Comparison of ENCODE assay signal across 26 cellular contexts in genomic region chr3:107199962-107200465, GRCh38.
"Had no signal": no experiment of that assay in that cellular context is flagged by ENCODE, and none has a peak within 500 bp of the region (broad histone marks: within the 10 kb centered on the region; RNA-seq: fewer than 3 reads in every experiment).

No MANE protein-coding gene starts in this region.

- H3K9me3 ChIP-seq: MG63 had no signal

- H3K4me1 Mint-ChIP-seq: activated B cell treated with CpG ODN at 0.5 μM for 24 hours; activated CD4-positive, alpha-beta T cell treated with anti-CD3 and anti-CD28 coated beads, Interleukin-2, amount 10 ng/mL, durations not matched to agents 24 days and 14 days; activated CD8-positive, alpha-beta memory T cell treated with anti-CD3 and anti-CD28 coated beads, Interleukin-2, amount 10 ng/mL, durations not matched to agents 7 days and 5 days; T-cell had no signal

- FAIRE-seq: astrocyte, TTC549 had no signal

- H3K27ac Mint-ChIP-seq: activated B cell treated with CpG ODN at 0.5 μM for 24 hours; activated CD4-positive, alpha-beta T cell treated with anti-CD3 and anti-CD28 coated beads, Interleukin-2, amount 10 ng/mL, durations not matched to agents 24 days and 14 days; activated CD8-positive, alpha-beta memory T cell treated with anti-CD3 and anti-CD28 coated beads, Interleukin-2, amount 10 ng/mL, durations not matched to agents 7 days and 5 days; activated naive CD4-positive, alpha-beta T cell treated with anti-CD3 and anti-CD28 coated beads, Interleukin-2, amount 50 U/mL, for 72 hours; activated T-cell treated with anti-CD3 and anti-CD28 coated beads, Interleukin-2, amount 50 U/mL, for 24 hours; activated T-helper 1 cell treated with anti-CD3 and anti-CD28 coated beads, Interleukin-12 subunit alpha, Interleukin-12 subunit beta, Interleukin-2, Interleukin-4 antibody, amounts not matched to agents 30 ng/mL and 10 ng/mL and 1 ng/mL, durations not matched to agents 14 hours and 24 hours and 36 hours; T-cell had no signal

- ATAC-seq: activated CD8-positive, alpha-beta memory T cell treated with anti-CD3 and anti-CD28 coated beads, Interleukin-2, amount 10 ng/mL, durations not matched to agents 7 days and 5 days; activated naive CD4-positive, alpha-beta T cell treated with anti-CD3 and anti-CD28 coated beads, Interleukin-2, amount 50 U/mL, for 72 hours; T-cell had no signal

- H3K27me3 ChIP-seq: MG63 had no signal

- H3K4me3 Mint-ChIP-seq: activated B cell treated with CpG ODN at 0.5 μM for 24 hours; activated CD4-positive, alpha-beta T cell treated with anti-CD3 and anti-CD28 coated beads, Interleukin-2, amount 10 ng/mL, durations not matched to agents 24 days and 14 days; activated CD8-positive, alpha-beta memory T cell treated with anti-CD3 and anti-CD28 coated beads, Interleukin-2, amount 10 ng/mL, durations not matched to agents 7 days and 5 days; activated T-cell treated with anti-CD3 and anti-CD28 coated beads, Interleukin-2, amount 50 U/mL, for 24 hours; activated T-helper 1 cell treated with anti-CD3 and anti-CD28 coated beads, Interleukin-12 subunit alpha, Interleukin-12 subunit beta, Interleukin-2, Interleukin-4 antibody, amounts not matched to agents 30 ng/mL and 10 ng/mL and 1 ng/mL, durations not matched to agents 14 hours and 24 hours and 36 hours; T-cell had no signal

- DNase-seq: activated B cell treated with CpG ODN at 0.5 μM for 24 hours; activated CD4-positive, alpha-beta T cell treated with anti-CD3 and anti-CD28 coated beads for 1 hour; activated CD4-positive, alpha-beta T cell treated with anti-CD3 and anti-CD28 coated beads, Interleukin-2, amount 10 ng/mL, durations not matched to agents 24 days and 14 days; activated CD4-positive, alpha-beta T cell treated with anti-CD3 and anti-CD28 coated beads, Interleukin-2, amount 50 U/mL, for 48 hours; activated CD8-positive, alpha-beta memory T cell treated with anti-CD3 and anti-CD28 coated beads, Interleukin-2, amount 10 ng/mL, durations not matched to agents 7 days and 5 days; activated effector memory CD4-positive, alpha-beta T cell treated with Interleukin-2 at 50 U/mL for 16 hours; activated naive CD4-positive, alpha-beta T cell; activated T-cell treated with anti-CD3 and anti-CD28 coated beads, Interleukin-2, amount 50 U/mL, for 24 hours; amygdala; MG63; NCI-H1105; NCI-H1436; NCI-H1694 treated with DMSO at 0.1 percent for 48 hours; NCI-H2029 treated with DMSO at 0.1 percent for 48 hours; NCI-H345; NCI-H510A; NCI-H526 treated with DMSO at 0.1 percent for 48 hours; NCI-H82; T-cell; T-helper 2 cell; T1000 had no signal

- H3K9me3 Mint-ChIP-seq: activated B cell treated with CpG ODN at 0.5 μM for 24 hours; activated CD4-positive, alpha-beta T cell treated with anti-CD3 and anti-CD28 coated beads, Interleukin-2, amount 10 ng/mL, durations not matched to agents 24 days and 14 days; activated naive CD4-positive, alpha-beta T cell treated with anti-CD3 and anti-CD28 coated beads, Interleukin-2, amount 50 U/mL, for 72 hours; activated T-cell treated with anti-CD3 and anti-CD28 coated beads, Interleukin-2, amount 50 U/mL, for 24 hours; activated T-helper 1 cell treated with anti-CD3 and anti-CD28 coated beads, Interleukin-12 subunit alpha, Interleukin-12 subunit beta, Interleukin-2, Interleukin-4 antibody, amounts not matched to agents 30 ng/mL and 10 ng/mL and 1 ng/mL, durations not matched to agents 14 hours and 24 hours and 36 hours; T-cell had no signal

- H3K4me3 ChIP-seq: MG63, SK-N-MC had no signal

- H3K36me3 ChIP-seq: MG63 had no signal

- H3K27ac ChIP-seq: SK-N-MC had no signal

- H3K36me3 Mint-ChIP-seq: activated CD8-positive, alpha-beta memory T cell treated with anti-CD3 and anti-CD28 coated beads, Interleukin-2, amount 10 ng/mL, durations not matched to agents 7 days and 5 days; activated naive CD4-positive, alpha-beta T cell treated with anti-CD3 and anti-CD28 coated beads, Interleukin-2, amount 50 U/mL, for 72 hours; T-cell had no signal
